ENCODE assay signal across 22 cellular contexts in the genomic region with DNA sequence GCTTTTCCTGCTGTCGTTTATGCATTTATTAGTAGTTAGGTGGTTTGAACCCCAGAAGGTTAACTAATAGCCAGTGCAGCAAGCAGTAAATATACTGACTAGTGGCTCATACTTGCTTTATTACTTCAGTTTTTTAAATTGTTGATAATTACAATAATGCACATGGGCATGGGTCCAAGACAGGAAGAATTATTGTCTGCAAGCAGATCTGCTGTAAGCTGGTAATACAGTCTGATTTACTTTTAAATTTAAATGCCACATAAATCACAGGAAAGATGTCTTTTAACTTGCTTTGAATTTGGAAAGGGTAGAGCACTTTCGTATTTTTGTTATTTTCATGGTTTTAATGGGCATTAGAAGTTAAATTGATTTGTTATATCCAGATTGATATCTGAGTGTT.
"Had no signal": no experiment of that assay in that cellular context is flagged by ENCODE, and none has a peak within 500 bp of the region (broad histone marks: within the 10 kb centered on the region; RNA-seq: fewer than 3 reads in every experiment).

No MANE protein-coding gene starts in this region.

- H3K27ac ChIP-seq: epithelial cell of prostate, gastroesophageal sphincter, left ventricle myocardium inferior, prostate gland, right atrium auricular region, thoracic aorta, vagina had no signal

- H3K27ac Mint-ChIP-seq: activated B cell treated with CpG ODN at 0.5 μM for 24 hours; activated CD4-positive, alpha-beta T cell treated with anti-CD3 and anti-CD28 coated beads for 36 hours; activated naive CD8-positive, alpha-beta T cell treated with anti-CD3 and anti-CD28 coated beads for 36 hours; activated T-cell treated with anti-CD3 and anti-CD28 coated beads, Interleukin-2, amount 50 U/mL, for 24 hours; naive thymus-derived CD8-positive, alpha-beta T cell; type B pancreatic cell had no signal

- H3K4me3 ChIP-seq: gastroesophageal sphincter, left ventricle myocardium inferior, prostate gland, right atrium auricular region, thoracic aorta, vagina had no signal

- H3K36me3 ChIP-seq: gastroesophageal sphincter, left ventricle myocardium inferior, prostate gland, right atrium auricular region, thoracic aorta, vagina had no signal

- H3K27me3 Mint-ChIP-seq: activated B cell treated with CpG ODN at 0.5 μM for 24 hours; activated CD4-positive, alpha-beta T cell treated with anti-CD3 and anti-CD28 coated beads for 36 hours; activated naive CD8-positive, alpha-beta T cell treated with anti-CD3 and anti-CD28 coated beads for 36 hours; activated T-cell treated with anti-CD3 and anti-CD28 coated beads, Interleukin-2, amount 50 U/mL, for 24 hours; naive thymus-derived CD8-positive, alpha-beta T cell; type B pancreatic cell had no signal

- H3K4me1 ChIP-seq: prostate gland had no signal

- H3K27me3 ChIP-seq: gastroesophageal sphincter, right atrium auricular region, vagina had no signal

- H3K4me3 Mint-ChIP-seq: activated B cell treated with CpG ODN at 0.5 μM for 24 hours; activated CD4-positive, alpha-beta T cell treated with anti-CD3 and anti-CD28 coated beads for 36 hours; activated naive CD8-positive, alpha-beta T cell treated with anti-CD3 and anti-CD28 coated beads for 36 hours; activated T-cell treated with anti-CD3 and anti-CD28 coated beads, Interleukin-2, amount 50 U/mL, for 24 hours; naive thymus-derived CD8-positive, alpha-beta T cell; type B pancreatic cell had no signal

- DNase-seq: activated B cell treated with CpG ODN at 0.5 μM for 24 hours; activated CD4-positive, alpha-beta T cell treated with anti-CD3 and anti-CD28 coated beads for 36 hours; activated CD4-positive, alpha-beta T cell treated with anti-CD3 and anti-CD28 coated beads, Interleukin-2, amount 50 U/mL, for 4 hours; activated CD8-positive, alpha-beta memory T cell treated with anti-CD3 and anti-CD28 coated beads for 24 hours; activated CD8-positive, alpha-beta memory T cell treated with anti-CD3 and anti-CD28 coated beads, Interleukin-2, amount 50 U/mL, for 4 hours; activated naive CD4-positive, alpha-beta T cell treated with Interleukin-2 at 50 U/mL for 16 hours; activated naive CD8-positive, alpha-beta T cell treated with anti-CD3 and anti-CD28 coated beads for 36 hours; activated T-cell treated with anti-CD3 and anti-CD28 coated beads, Interleukin-2, amount 50 U/mL, for 24 hours; central memory CD4-positive, alpha-beta T cell; head of caudate nucleus; hypothalamus; left ventricle myocardium inferior; naive thymus-derived CD8-positive, alpha-beta T cell; stimulated activated CD4-positive, alpha-beta T cell treated with anti-CD3 and anti-CD28 coated beads, Interleukin-4, amount 100 ng/mL, for 24 hours; stimulated activated naive CD4-positive, alpha-beta T cell treated with Interleukin-2 at 50 U/mL for 16 hours had no signal

- H3K9me3 ChIP-seq: gastroesophageal sphincter, left ventricle myocardium inferior, prostate gland, right atrium auricular region, thoracic aorta, vagina had no signal

- H3K36me3 Mint-ChIP-seq: activated naive CD8-positive, alpha-beta T cell treated with anti-CD3 and anti-CD28 coated beads for 36 hours had no signal

- H3K9me3 Mint-ChIP-seq: activated B cell treated with CpG ODN at 0.5 μM for 24 hours; activated naive CD8-positive, alpha-beta T cell treated with anti-CD3 and anti-CD28 coated beads for 36 hours; activated T-cell treated with anti-CD3 and anti-CD28 coated beads, Interleukin-2, amount 50 U/mL, for 24 hours; naive thymus-derived CD8-positive, alpha-beta T cell had no signal

- ATAC-seq: activated CD4-positive, alpha-beta T cell treated with anti-CD3 and anti-CD28 coated beads for 36 hours; gastroesophageal sphincter; naive thymus-derived CD8-positive, alpha-beta T cell had no signal
